Comparison of ENCODE assay signal across 1 cellular context in genomic region chr1:47809301-47810084, GRCh38.
A peak's percentile ranks its signal among the peaks of the same experiment; 100 is the strongest.
TF ChIP-seq lines count a peak whose summit lies in the region.

No MANE protein-coding gene starts in this region.

TF ChIP-seq in HepG2, 621 proteins besides CTCF, POLR2A, EP300 and RAD21 (continued from another document):
- TF ChIP-seq ARNT (IDR thresholded peaks at IDR 0.05) (no peak), ZNF687 (CRISPR knock-in tag; IDR thresholded peaks at IDR 0.05) (peak; percentile 59), ZNF605 (CRISPR knock-in tag; IDR thresholded peaks at IDR 0.05) (0 out of 2 replicates have a peak, but pooled peaks have one; percentile 26), FOXA3 (CRISPR knock-in tag; IDR thresholded peaks at IDR 0.05) (peak; percentile 20; the same call in 1 of the 2 replicates), ZNF709 (CRISPR knock-in tag; IDR thresholded peaks at IDR 0.05) (0 out of 2 replicates have a peak, but pooled peaks have one; percentile 37), GFI1 (CRISPR knock-in tag; IDR thresholded peaks at IDR 0.05; ENCODE audit: borderline replicate concordance) (peak; percentile 92; the same call in 1 of the 2 replicates), ZNF609 (CRISPR knock-in tag; IDR thresholded peaks at IDR 0.05; ENCODE audit: borderline replicate concordance) (0 out of 2 replicates have a peak, but pooled peaks have one; percentile 34), SALL1 (CRISPR knock-in tag; IDR thresholded peaks at IDR 0.05) (peak; percentile 28), ZNF513 (CRISPR knock-in tag; conservative IDR thresholded peaks at IDR 0.05) (no peak)
- TF ChIP-seq, protein P1, sequence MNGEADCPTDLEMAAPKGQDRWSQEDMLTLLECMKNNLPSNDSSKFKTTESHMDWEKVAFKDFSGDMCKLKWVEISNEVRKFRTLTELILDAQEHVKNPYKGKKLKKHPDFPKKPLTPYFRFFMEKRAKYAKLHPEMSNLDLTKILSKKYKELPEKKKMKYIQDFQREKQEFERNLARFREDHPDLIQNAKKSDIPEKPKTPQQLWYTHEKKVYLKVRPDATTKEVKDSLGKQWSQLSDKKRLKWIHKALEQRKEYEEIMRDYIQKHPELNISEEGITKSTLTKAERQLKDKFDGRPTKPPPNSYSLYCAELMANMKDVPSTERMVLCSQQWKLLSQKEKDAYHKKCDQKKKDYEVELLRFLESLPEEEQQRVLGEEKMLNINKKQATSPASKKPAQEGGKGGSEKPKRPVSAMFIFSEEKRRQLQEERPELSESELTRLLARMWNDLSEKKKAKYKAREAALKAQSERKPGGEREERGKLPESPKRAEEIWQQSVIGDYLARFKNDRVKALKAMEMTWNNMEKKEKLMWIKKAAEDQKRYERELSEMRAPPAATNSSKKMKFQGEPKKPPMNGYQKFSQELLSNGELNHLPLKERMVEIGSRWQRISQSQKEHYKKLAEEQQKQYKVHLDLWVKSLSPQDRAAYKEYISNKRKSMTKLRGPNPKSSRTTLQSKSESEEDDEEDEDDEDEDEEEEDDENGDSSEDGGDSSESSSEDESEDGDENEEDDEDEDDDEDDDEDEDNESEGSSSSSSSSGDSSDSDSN (CRISPR knock-in tag; IDR thresholded peaks at IDR 0.05): no peak
TF ChIP-seq in HepG2: peak in this region for 15.
